Comparison of ENCODE assay signal across 19 cellular contexts in the genomic region with DNA sequence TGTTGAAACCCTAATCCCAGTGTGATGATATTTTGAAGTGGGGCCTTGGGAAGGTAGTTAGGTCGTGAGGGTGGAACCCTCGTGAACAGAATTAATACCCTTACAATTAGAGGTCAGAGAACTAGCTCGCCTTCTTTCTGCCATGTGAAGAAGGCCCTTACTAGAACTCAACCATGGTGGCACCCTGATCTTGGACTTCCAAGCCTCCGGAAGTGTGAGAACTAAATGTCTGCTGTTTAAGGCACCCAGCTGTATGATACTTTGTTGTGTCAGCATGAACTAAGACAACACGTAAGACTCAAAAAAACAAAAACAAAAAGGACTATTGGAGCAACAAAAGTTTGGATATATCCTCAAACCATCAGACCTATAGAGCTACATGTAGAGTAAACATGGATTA. TPM values are rescaled to one million over a fixed set of nuclear protein-coding genes. Genes with fewer than 3 reads are reported as not detected.
DNase-seq lines count a peak whose midpoint lies in the region; ATAC-seq and TF ChIP-seq lines count a peak whose summit lies in the region.
"Had no signal": no experiment of that assay in that cellular context is flagged by ENCODE, and none has a peak within 500 bp of the region (broad histone marks: within the 10 kb centered on the region; RNA-seq: fewer than 3 reads in every experiment).

No MANE protein-coding gene starts in this region.

- H3K4me1 Mint-ChIP-seq in activated CD8-positive, alpha-beta T cell treated with anti-CD3 and anti-CD28 coated beads for 36 hours (ENCODE audit: low read depth), result peaks cover 57% of the 10 kb centered on the region
- H3K4me1 Mint-ChIP-seq in activated CD8-positive, alpha-beta T cell treated with anti-CD3 and anti-CD28 coated beads, Interleukin-2, amount 10 ng/mL, durations not matched to agents 7 days and 5 days (ENCODE audit: low read depth), result peaks cover 48% of the 10 kb centered on the region
- H3K4me1 Mint-ChIP-seq in CD4-positive, alpha-beta memory T cell, result peaks cover 34 to 53% (median 48%) of the 10 kb centered on the region in 4 donors
- H3K4me1 Mint-ChIP-seq in T-helper 17 cell, result peaks cover 31% of the 10 kb centered on the region
- peaks cover 37 to 88% (median 72%) of the 10 kb centered on the region in 7 donors for H3K4me1 Mint-ChIP-seq in naive thymus-derived CD4-positive, alpha-beta T cell
- peaks cover 48% of the 10 kb centered on the region for H3K4me1 Mint-ChIP-seq in activated naive CD4-positive, alpha-beta T cell treated with anti-CD3 and anti-CD28 coated beads, Interleukin-2, amount 10 ng/mL, durations not matched to agents 7 days and 5 days

- TF ChIP-seq CTCF in activated CD8-positive, alpha-beta T cell treated with anti-CD3 and anti-CD28 coated beads for 36 hours (IDR thresholded peaks at IDR 0.05), result no peak
- no peak for TF ChIP-seq CTCF in RWPE1 (conservative IDR thresholded peaks at IDR 0.05; ENCODE audit: low read depth)

- H3K36me3 Mint-ChIP-seq in activated CD8-positive, alpha-beta T cell treated with anti-CD3 and anti-CD28 coated beads for 36 hours (ENCODE audit: low read depth), result peaks cover 61% of the 10 kb centered on the region
- peaks cover 70% of the 10 kb centered on the region for H3K36me3 Mint-ChIP-seq in activated CD8-positive, alpha-beta T cell treated with anti-CD3 and anti-CD28 coated beads, Interleukin-2, amount 10 ng/mL, durations not matched to agents 7 days and 5 days (ENCODE audit: low read depth)
- peaks cover 44 to 71% of the 10 kb centered on the region in 2 donors for H3K36me3 Mint-ChIP-seq in CD4-positive, alpha-beta memory T cell
- H3K36me3 Mint-ChIP-seq in T-helper 17 cell (ENCODE audit: low read depth), result peaks cover 6% of the 10 kb centered on the region
- H3K36me3 Mint-ChIP-seq in naive thymus-derived CD4-positive, alpha-beta T cell, result peaks cover 12 to 47% (median 32%) of the 10 kb centered on the region in 5 donors
- peaks cover 50% of the 10 kb centered on the region for H3K36me3 Mint-ChIP-seq in activated naive CD4-positive, alpha-beta T cell treated with anti-CD3 and anti-CD28 coated beads, Interleukin-2, amount 10 ng/mL, durations not matched to agents 7 days and 5 days

- no peaks in the 10 kb centered on the region for H3K27me3 Mint-ChIP-seq in activated CD8-positive, alpha-beta T cell treated with anti-CD3 and anti-CD28 coated beads for 36 hours
- no peaks in the 10 kb centered on the region for H3K27me3 Mint-ChIP-seq in activated CD8-positive, alpha-beta T cell treated with anti-CD3 and anti-CD28 coated beads, Interleukin-2, amount 10 ng/mL, durations not matched to agents 7 days and 5 days (ENCODE audit: low read depth)
- no peaks in the 10 kb centered on the region for H3K27me3 Mint-ChIP-seq in CD4-positive, alpha-beta memory T cell
- no peaks in the 10 kb centered on the region for H3K27me3 Mint-ChIP-seq in T-helper 17 cell
- no peaks in the 10 kb centered on the region for H3K27me3 Mint-ChIP-seq in naive thymus-derived CD4-positive, alpha-beta T cell
- H3K27me3 Mint-ChIP-seq in activated naive CD4-positive, alpha-beta T cell treated with anti-CD3 and anti-CD28 coated beads, Interleukin-2, amount 10 ng/mL, durations not matched to agents 7 days and 5 days, result no peaks in the 10 kb centered on the region

- CTCF ChIA-PET in activated CD8-positive, alpha-beta T cell treated with anti-CD3 and anti-CD28 coated beads for 36 hours (lab: Charles Lee), result interaction anchor here (1.0 to 6.9 kb wide), 6 partner anchors 9 to 107 kb away, joined by 3 to 49 read pairs (median 8); no protein-coding TSS in a partner anchor
- CTCF ChIA-PET in activated CD8-positive, alpha-beta T cell treated with anti-CD3 and anti-CD28 coated beads, Interleukin-2, amount 10 ng/mL, durations not matched to agents 7 days and 5 days (lab: Charles Lee), result interaction anchor here (1.8 to 2.6 kb wide), 3 partner anchors 10 to 79 kb away, joined by 5 to 14 read pairs (median 6); no protein-coding TSS in a partner anchor
- CTCF ChIA-PET in CD4-positive, alpha-beta memory T cell (lab: Charles Lee; ENCODE audit: partially characterized antibody), result interaction anchor here (1.5 to 5.3 kb wide), 2 partner anchors 10 to 21 kb away, joined by 4 to 53 read pairs; no protein-coding TSS in a partner anchor
- CTCF ChIA-PET in naive thymus-derived CD4-positive, alpha-beta T cell (lab: Charles Lee), result interaction anchor here (0.8 to 3.2 kb wide), 6 partner anchors 8 to 91 kb away, joined by 3 to 17 read pairs (median 4); no protein-coding TSS in a partner anchor
- CTCF ChIA-PET in RWPE1 (lab: Yijun Ruan, JAX), result interaction anchor here (0.9 to 1.1 kb wide), 2 partner anchors 59 to 93 kb away, joined by 3 read pairs; no protein-coding TSS in a partner anchor
- CTCF ChIA-PET in activated naive CD4-positive, alpha-beta T cell treated with anti-CD3 and anti-CD28 coated beads, Interleukin-2, amount 10 ng/mL, durations not matched to agents 7 days and 5 days (lab: Charles Lee), result interaction anchor here (2.4 kb wide), 1 partner anchor 11 kb away, joined by 16 read pairs; no protein-coding TSS in a partner anchor

- POLR2A ChIA-PET in activated CD8-positive, alpha-beta T cell treated with anti-CD3 and anti-CD28 coated beads for 36 hours (lab: Charles Lee), result interaction anchor here (0.6 to 1.3 kb wide), 6 partner anchors 20 to 113 kb away, joined by 3 to 4 read pairs (median 3); no protein-coding TSS in a partner anchor
- POLR2A ChIA-PET in activated CD8-positive, alpha-beta T cell treated with anti-CD3 and anti-CD28 coated beads, Interleukin-2, amount 10 ng/mL, durations not matched to agents 7 days and 5 days (lab: Charles Lee), result interaction anchor here (1.1 kb wide), 1 partner anchor 212 kb away, joined by 3 read pairs; no protein-coding TSS in a partner anchor
- POLR2A ChIA-PET in CD4-positive, alpha-beta memory T cell (lab: Charles Lee; ENCODE audit: partially characterized antibody), result interaction anchor here (0.6 to 1.6 kb wide), 3 partner anchors 10 to 76 kb away, joined by 3 read pairs; no protein-coding TSS in a partner anchor
- POLR2A ChIA-PET in naive thymus-derived CD4-positive, alpha-beta T cell (lab: Charles Lee), result interaction anchor here (0.7 to 3.7 kb wide), 3 partner anchors 13 to 51 kb away, joined by 3 to 16 read pairs (median 6); no protein-coding TSS in a partner anchor
- POLR2A ChIA-PET in RWPE1 (lab: Yijun Ruan, JAX; ENCODE audit: low non-redundant PET), result no interaction called here

- peaks cover 29% of the 10 kb centered on the region for H3K36me3 ChIP-seq in CD4-positive, alpha-beta memory T cell (ENCODE audit: insufficient read depth, low read length)
- peaks cover 8 to 43% (median 17%) of the 10 kb centered on the region in 3 experiments for H3K36me3 ChIP-seq in naive thymus-derived CD4-positive, alpha-beta T cell (ENCODE audit: control insufficient read depth in 2 of 3, insufficient read depth in 3 of 3, low read length in 3 of 3)

- H3K9me3 ChIP-seq in CD4-positive, alpha-beta memory T cell (ENCODE audit: control insufficient read depth in 1 of 2, low read length in 2 of 2), result no peaks in the 10 kb centered on the region
- H3K9me3 ChIP-seq in T-helper 17 cell (ENCODE audit: control insufficient read depth, low read length, poor library complexity, severe bottlenecking), result no peaks in the 10 kb centered on the region
- H3K9me3 ChIP-seq in naive thymus-derived CD4-positive, alpha-beta T cell (ENCODE audit: control insufficient read depth in 2 of 3, low read length in 3 of 3), result no peaks in the 10 kb centered on the region
- H3K9me3 ChIP-seq: BLaER1 treated with 17β-estradiol and CSF1 and Interleukin-3, amounts not matched to agents 10 nM and 100 nM; MG63 had no signal

- peaks cover 57% of the 10 kb centered on the region for H3K4me1 ChIP-seq in CD4-positive, alpha-beta memory T cell (ENCODE audit: insufficient read depth, low read length)
- peaks cover 0 to 39% of the 10 kb centered on the region in 2 donors for H3K4me1 ChIP-seq in naive thymus-derived CD4-positive, alpha-beta T cell (ENCODE audit: control insufficient read depth in 2 of 2, insufficient read depth in 2 of 2, low read length in 2 of 2)

- no peak overlapping the region for H3K27ac ChIP-seq in CD4-positive, alpha-beta memory T cell (ENCODE audit: low read depth, low read length)
- no peak overlapping the region for H3K27ac ChIP-seq in naive thymus-derived CD4-positive, alpha-beta T cell (ENCODE audit: low read depth, low read length)
- no peak overlapping the region for H3K27ac ChIP-seq in RWPE1
- H3K27ac ChIP-seq: BLaER1 treated with 17β-estradiol and CSF1 and Interleukin-3, amounts not matched to agents 10 nM and 100 nM had no signal

- no peak for ATAC-seq in activated CD8-positive, alpha-beta T cell treated with anti-CD3 and anti-CD28 coated beads for 36 hours
- no peak for ATAC-seq in activated CD8-positive, alpha-beta T cell treated with anti-CD3 and anti-CD28 coated beads, Interleukin-2, amount 10 ng/mL, durations not matched to agents 7 days and 5 days
- no peak for ATAC-seq in T-helper 17 cell
- ATAC-seq in naive thymus-derived CD4-positive, alpha-beta T cell, result no peak
- no peak for ATAC-seq in GM18858 (IDR thresholded peaks at IDR 0.05; ENCODE audit: unreplicated experiment)
- ATAC-seq: K562 had no signal

- H3K4me3 Mint-ChIP-seq in activated CD8-positive, alpha-beta T cell treated with anti-CD3 and anti-CD28 coated beads for 36 hours, result no peak overlapping the region
- no peak overlapping the region for H3K4me3 Mint-ChIP-seq in activated CD8-positive, alpha-beta T cell treated with anti-CD3 and anti-CD28 coated beads, Interleukin-2, amount 10 ng/mL, durations not matched to agents 7 days and 5 days
- H3K4me3 Mint-ChIP-seq in CD4-positive, alpha-beta memory T cell, result no peak overlapping the region
- no peak overlapping the region for H3K4me3 Mint-ChIP-seq in T-helper 17 cell
- H3K4me3 Mint-ChIP-seq in naive thymus-derived CD4-positive, alpha-beta T cell, result no peak overlapping the region
- no peak overlapping the region for H3K4me3 Mint-ChIP-seq in activated naive CD4-positive, alpha-beta T cell treated with anti-CD3 and anti-CD28 coated beads, Interleukin-2, amount 10 ng/mL, durations not matched to agents 7 days and 5 days

- H3K27ac Mint-ChIP-seq in activated CD8-positive, alpha-beta T cell treated with anti-CD3 and anti-CD28 coated beads for 36 hours, result peak overlapping the region; percentile 26
- no peak overlapping the region for H3K27ac Mint-ChIP-seq in activated CD8-positive, alpha-beta T cell treated with anti-CD3 and anti-CD28 coated beads, Interleukin-2, amount 10 ng/mL, durations not matched to agents 7 days and 5 days
- H3K27ac Mint-ChIP-seq in CD4-positive, alpha-beta memory T cell, result peak overlapping the region in 6 of 7 donors; percentile 53 to 79 (median 61)
- peak overlapping the region; percentile 65 for H3K27ac Mint-ChIP-seq in T-helper 17 cell
- peak overlapping the region in 7 of 9 donors; percentile 18 to 78 (median 46) for H3K27ac Mint-ChIP-seq in naive thymus-derived CD4-positive, alpha-beta T cell
- no peak overlapping the region for H3K27ac Mint-ChIP-seq in activated naive CD4-positive, alpha-beta T cell treated with anti-CD3 and anti-CD28 coated beads, Interleukin-2, amount 10 ng/mL, durations not matched to agents 7 days and 5 days

- no peak overlapping the region for H3K4me3 ChIP-seq in CD4-positive, alpha-beta memory T cell (ENCODE audit: low read length in 2 of 2)
- no peak overlapping the region for H3K4me3 ChIP-seq in naive thymus-derived CD4-positive, alpha-beta T cell (ENCODE audit: low read length)
- H3K4me3 ChIP-seq: BLaER1 treated with 17β-estradiol and CSF1 and Interleukin-3, amounts not matched to agents 10 nM and 100 nM; K562; MG63 had no signal

- intact Hi-C loops in activated CD8-positive, alpha-beta T cell treated with anti-CD3 and anti-CD28 coated beads for 36 hours (cut with micrococcal nuclease), result no loop called here
- intact Hi-C loops in CD4-positive, alpha-beta memory T cell (cut with micrococcal nuclease), result no loop called here
- intact Hi-C loops in naive thymus-derived CD4-positive, alpha-beta T cell (cut with micrococcal nuclease), result no loop called here

- no peaks in the 10 kb centered on the region for H3K9me3 Mint-ChIP-seq in activated CD8-positive, alpha-beta T cell treated with anti-CD3 and anti-CD28 coated beads for 36 hours
- H3K9me3 Mint-ChIP-seq in activated CD8-positive, alpha-beta T cell treated with anti-CD3 and anti-CD28 coated beads, Interleukin-2, amount 10 ng/mL, durations not matched to agents 7 days and 5 days (ENCODE audit: insufficient read depth), result no peaks in the 10 kb centered on the region
- H3K9me3 Mint-ChIP-seq in CD4-positive, alpha-beta memory T cell, result peaks cover 0 to 3% (median 0%) of the 10 kb centered on the region in 8 donors
- H3K9me3 Mint-ChIP-seq in naive thymus-derived CD4-positive, alpha-beta T cell, result peaks cover 0 to 3% (median 0%) of the 10 kb centered on the region in 11 donors
- H3K9me3 Mint-ChIP-seq in activated naive CD4-positive, alpha-beta T cell treated with anti-CD3 and anti-CD28 coated beads, Interleukin-2, amount 10 ng/mL, durations not matched to agents 7 days and 5 days, result no peaks in the 10 kb centered on the region

- H3K27me3 ChIP-seq in CD4-positive, alpha-beta memory T cell (ENCODE audit: insufficient read depth, low read length), result no peaks in the 10 kb centered on the region
- no peaks in the 10 kb centered on the region for H3K27me3 ChIP-seq in naive thymus-derived CD4-positive, alpha-beta T cell (ENCODE audit: control insufficient read depth in 2 of 2, insufficient read depth in 2 of 2, low read length in 2 of 2)
- H3K27me3 ChIP-seq: BLaER1 treated with 17β-estradiol and CSF1 and Interleukin-3, amounts not matched to agents 10 nM and 100 nM; MG63 had no signal

- DNase-seq in activated CD8-positive, alpha-beta T cell treated with anti-CD3 and anti-CD28 coated beads for 36 hours, result no peak
- DNase-seq in activated CD8-positive, alpha-beta T cell treated with anti-CD3 and anti-CD28 coated beads, Interleukin-2, amount 10 ng/mL, durations not matched to agents 7 days and 5 days, result no peak
- DNase-seq in CD4-positive, alpha-beta memory T cell, result no peak
- DNase-seq in T-helper 17 cell, result no peak
- DNase-seq in naive thymus-derived CD4-positive, alpha-beta T cell, result no peak
- DNase-seq in RWPE1 (ENCODE audit: low spot score), result no peak
- DNase-seq in activated naive CD4-positive, alpha-beta T cell treated with anti-CD3 and anti-CD28 coated beads, Interleukin-2, amount 10 ng/mL, durations not matched to agents 7 days and 5 days, result no peak
- DNase-seq: 8988T, MG63, NCI-H1417, NCI-H1694 treated with DMSO at 0.1 percent for 48 hours, NCI-H2081 treated with DMSO at 0.1 percent for 48 hours, NCI-H2171 treated with DMSO at 0.1 percent for 48 hours, NCI-H526, OCI-M1, Right ventricle myocardium superior had no signal

RNA-seq across cellular contexts. Expression of a gene that starts 52.0 kb away (rescaled TPM):
- 100 to 1,000 TPM; 234 to 235 TPM for total RNA-seq in activated CD8-positive, alpha-beta T cell treated with anti-CD3 and anti-CD28 coated beads for 36 hours
- total RNA-seq in activated CD8-positive, alpha-beta T cell treated with anti-CD3 and anti-CD28 coated beads, Interleukin-2, amount 10 ng/mL, durations not matched to agents 7 days and 5 days, result 100 to 1,000 TPM; 434 to 461 TPM
- total RNA-seq in CD4-positive, alpha-beta memory T cell, result 100 to 1,000 TPM; 383 to 397 TPM
- 100 to 1,000 TPM; 752 to 839 TPM for polyA plus RNA-seq in CD4-positive, alpha-beta memory T cell
- 100 to 1,000 TPM; 372 to 400 TPM for total RNA-seq in T-helper 17 cell
- total RNA-seq in naive thymus-derived CD4-positive, alpha-beta T cell, result 100 to 1,000 TPM; 270 to 495 (median 437) TPM
- 100 to 1,000 TPM; 811 to 922 TPM for polyA plus RNA-seq in naive thymus-derived CD4-positive, alpha-beta T cell

RNA-seq across cellular contexts. Expression of a gene that starts 53.6 kb away (rescaled TPM):
- total RNA-seq in activated CD8-positive, alpha-beta T cell treated with anti-CD3 and anti-CD28 coated beads for 36 hours, result 10 to 100 TPM; 29.8 to 32.9 TPM
- 10 to 100 TPM; 28.3 to 30.4 TPM for total RNA-seq in activated CD8-positive, alpha-beta T cell treated with anti-CD3 and anti-CD28 coated beads, Interleukin-2, amount 10 ng/mL, durations not matched to agents 7 days and 5 days
- total RNA-seq in CD4-positive, alpha-beta memory T cell, result 10 to 100 TPM; 60.9 to 61.2 TPM
- polyA plus RNA-seq in CD4-positive, alpha-beta memory T cell, result 10 to 100 TPM; 28.8 to 33.4 TPM
- 10 to 100 TPM; 76.6 to 77.9 TPM for total RNA-seq in T-helper 17 cell
- total RNA-seq in naive thymus-derived CD4-positive, alpha-beta T cell, result 100 to 1,000 TPM in 1 of 5 experiments, 10 to 100 TPM in 4; 37.5 to 103 (median 72.0) TPM
- 10 to 100 TPM; 35.2 to 42.8 TPM for polyA plus RNA-seq in naive thymus-derived CD4-positive, alpha-beta T cell

Comparison
In these comparisons a context has a peak if more than half of its experiments do, and no peak if none do; other contexts are left out.
1. H3K27ac Mint-ChIP-seq: peak in activated CD8-positive, alpha-beta T cell treated with anti-CD3 and anti-CD28 coated beads for 36 hours (single experiment), CD4-positive, alpha-beta memory T cell (6 of 7), T-helper 17 cell (single experiment) and naive thymus-derived CD4-positive, alpha-beta T cell (7 of 9); none in activated CD8-positive, alpha-beta T cell treated with anti-CD3 and anti-CD28 coated beads, Interleukin-2, amount 10 ng/mL, durations not matched to agents 7 days and 5 days (single experiment) and activated naive CD4-positive, alpha-beta T cell treated with anti-CD3 and anti-CD28 coated beads, Interleukin-2, amount 10 ng/mL, durations not matched to agents 7 days and 5 days (single experiment).